20 cellular contexts compared by ENCODE assay signal in the genomic region with DNA sequence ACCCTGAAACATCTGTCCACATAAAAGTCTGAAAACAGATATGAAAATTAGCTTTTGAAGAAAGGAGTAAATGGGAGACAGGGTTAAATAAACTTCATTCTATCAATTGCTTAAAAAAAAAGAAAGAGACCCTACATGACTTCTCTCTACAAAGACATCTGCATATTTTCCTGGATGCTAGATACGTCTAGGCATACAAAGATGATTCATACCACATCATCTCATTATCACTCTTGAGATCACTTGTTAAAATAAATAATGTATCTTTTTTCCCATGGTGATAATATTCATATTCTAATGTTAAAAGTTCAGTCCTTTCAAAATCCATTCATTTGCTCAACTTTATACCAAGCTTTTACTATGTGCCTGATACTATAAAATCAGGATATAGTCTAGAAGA.
"Had no signal": no experiment of that assay in that cellular context is flagged by ENCODE, and none has a peak within 500 bp of the region (broad histone marks: within the 10 kb centered on the region; RNA-seq: fewer than 3 reads in every experiment).

No MANE protein-coding gene starts in this region.

- H3K4me3 ChIP-seq: hepatocyte, pancreas, upper lobe of left lung had no signal

- ATAC-seq: activated T-cell treated with anti-CD3 and anti-CD28 coated beads, Interleukin-2, amount 50 U/mL, for 4 hours; pancreas; right cardiac atrium; WTC11 had no signal

- DNase-seq: activated CD4-positive, alpha-beta T cell treated with anti-CD3 and anti-CD28 coated beads, Interleukin-2, amount 50 U/mL, for 4 hours; activated CD8-positive, alpha-beta memory T cell treated with anti-CD3 and anti-CD28 coated beads for 24 hours; activated CD8-positive, alpha-beta memory T cell treated with anti-CD3 and anti-CD28 coated beads, Interleukin-2, amount 50 U/mL, for 4 hours; activated naive CD4-positive, alpha-beta T cell treated with Interleukin-2 at 50 U/mL for 16 hours; activated naive CD8-positive, alpha-beta T cell treated with anti-CD3 and anti-CD28 coated beads for 36 hours; activated T-cell treated with anti-CD3 and anti-CD28 coated beads, Interleukin-2, amount 50 U/mL, for 4 hours; anterior cingulate cortex; cortex of kidney; foreskin melanocyte; immature natural killer cell; mesenchymal stem cell; nephron progenitor cell; pancreas; right cardiac atrium; stimulated activated CD4-positive, alpha-beta T cell treated with anti-CD3 and anti-CD28 coated beads, Interleukin-4, amount 100 ng/mL, for 24 hours; stimulated activated naive CD4-positive, alpha-beta T cell treated with Interleukin-2 at 50 U/mL for 16 hours; T1000; upper lobe of left lung had no signal
